11 cellular contexts compared by ENCODE assay signal in genomic region chr10:2986341-2986933, GRCh38.
DNase-seq lines count a peak whose midpoint lies in the region; ATAC-seq and TF ChIP-seq lines count a peak whose summit lies in the region.
"Had no signal": no experiment of that assay in that cellular context is flagged by ENCODE, and none has a peak within 500 bp of the region (broad histone marks: within the 10 kb centered on the region; RNA-seq: fewer than 3 reads in every experiment).

No MANE protein-coding gene starts in this region.

- no peaks in the 10 kb centered on the region for H4K20me1 ChIP-seq in PC-9 (ENCODE audit: insufficient read depth)

- no peaks in the 10 kb centered on the region for H3K79me2 ChIP-seq in PC-9 (ENCODE audit: low read depth)

- H3K9me3 ChIP-seq in PC-9 (ENCODE audit: insufficient read depth, low read depth) = no peaks in the 10 kb centered on the region

- H3K27me3 Mint-ChIP-seq in CD14-positive monocyte (ENCODE audit: low read depth in 3 of 3) = peaks cover 1 to 8% (median 7%) of the 10 kb centered on the region in 3 donors
- H3K27me3 Mint-ChIP-seq in memory B cell = peaks cover 17% of the 10 kb centered on the region

- DNase-seq in CD14-positive monocyte (ENCODE audit: low spot score) = no peak
- peak in 1 of 2 experiments; percentile 44 for DNase-seq in PC-9
- DNase-seq in memory B cell (ENCODE audit: low spot score in 2 of 2) = peak in 1 of 2 donors; percentile 3
- no peak for DNase-seq in OCI-M1 (lab: John Stamatoyannopoulos, UW)
- no peak for DNase-seq in activated CD4-positive, alpha-beta T cell treated with anti-CD3 and anti-CD28 coated beads, Interleukin-2, amount 50 U/mL, for 48 hours
- DNase-seq: C1 segment of cervical spinal cord, NCI-H146, Right ventricle myocardium superior had no signal

- POLR2A ChIA-PET in PC-9 (lab: Charles Lee; ENCODE audit: unreplicated experiment) = no interaction called here

- H3K9me3 Mint-ChIP-seq in CD14-positive monocyte (peaks cover 9 to 21% (median 16%) of the 10 kb centered on the region in 7 donors), memory B cell (peaks cover 8% of the 10 kb centered on the region)

- peak overlapping the region; percentile 60 for H3K4me2 ChIP-seq in PC-9

- no peaks in the 10 kb centered on the region for H3F3A ChIP-seq in PC-9 (ENCODE audit: insufficient read depth, low read depth)

- BruUV-seq in PC-9 (replicated peaks; lab: Mats Ljungman, UMichigan) = no TSS peak

- peak; percentile 48 for ATAC-seq in HG03342 (IDR thresholded peaks at IDR 0.05; ENCODE audit: unreplicated experiment)
- peak; percentile 69 for ATAC-seq in memory B cell (ENCODE audit: low read depth)
- no peak for ATAC-seq in HG03442 (IDR thresholded peaks at IDR 0.05; ENCODE audit: unreplicated experiment)
- no peak for ATAC-seq in HG03108 (IDR thresholded peaks at IDR 0.05; ENCODE audit: unreplicated experiment)

- H3K4me1 Mint-ChIP-seq in CD14-positive monocyte (peaks cover 18% of the 10 kb centered on the region), memory B cell (peaks cover 23% of the 10 kb centered on the region)

- intact Hi-C loops in CD14-positive monocyte (cut with micrococcal nuclease) = no loop called here
- intact Hi-C loops in PC-9 (cut with micrococcal nuclease; ENCODE audit: unreplicated experiment) = no loop called here

- peak overlapping the region; percentile 24; the same call in 1 of the 2 replicates for H3K4me3 ChIP-seq in PC-9

- no peaks in the 10 kb centered on the region for H3K9me2 ChIP-seq in PC-9 (ENCODE audit: insufficient read depth)

- no peaks in the 10 kb centered on the region for H3K27me3 ChIP-seq in PC-9 (ENCODE audit: insufficient read depth, low read depth)

- H3K27ac ChIP-seq in PC-9 = no peak overlapping the region

- H3K4me1 ChIP-seq in PC-9 (replicated peaks; ENCODE audit: insufficient read depth) = peaks cover 10% of the 10 kb centered on the region; the same call in 1 of the 2 replicates

- peak overlapping the region in 2 of 7 donors; percentile 31 to 47 for H3K27ac Mint-ChIP-seq in CD14-positive monocyte
- peak overlapping the region; percentile 42 for H3K27ac Mint-ChIP-seq in memory B cell

- H3K36me3 ChIP-seq in PC-9 (ENCODE audit: low read depth) = no peaks in the 10 kb centered on the region

- TF ChIP-seq CTCF in CD14-positive monocyte (IDR thresholded peaks at IDR 0.05) (no peak), PC-9 (conservative IDR thresholded peaks at IDR 0.05) (no peak)

- 0 out of 2 replicates have a peak overlapping the region, but pooled peaks have one; percentile 26 for H2AFZ ChIP-seq in PC-9

- CTCF ChIA-PET in PC-9 (lab: Charles Lee) = interaction anchor here (1.1 kb wide), 1 partner anchor 85 kb away, joined by 3 read pairs; no protein-coding TSS in a partner anchor

- H3K36me3 Mint-ChIP-seq in CD14-positive monocyte (no peaks in the 10 kb centered on the region), memory B cell (peaks cover 4% of the 10 kb centered on the region)

- H3K4me3 Mint-ChIP-seq in CD14-positive monocyte (peak overlapping the region; percentile 20 to 37), memory B cell (peak overlapping the region; percentile 50)

Comparison
In these comparisons a context has a peak if more than half of its experiments do, and no peak if none do; other contexts are left out.
1. ATAC-seq: peak in HG03342 (single experiment) and memory B cell (single experiment); none in HG03442 (single experiment) and HG03108 (single experiment).